ENCODE assay signal across 8 cellular contexts in genomic region chr4:77618383-77619241, GRCh38. TPM values are rescaled to one million over a fixed set of nuclear protein-coding genes. Genes with fewer than 3 reads are reported as not detected.
DNase-seq lines count a peak whose midpoint lies in the region; ATAC-seq and TF ChIP-seq lines count a peak whose summit lies in the region.

No MANE protein-coding gene starts in this region.

- no peak overlapping the region for H4K91ac ChIP-seq in H9 (ENCODE audit: insufficient read length, low read depth, low read length)

- H3K4me2 ChIP-seq in H9 (ENCODE audit: insufficient read depth, insufficient read length, low read length): no peak overlapping the region
- no peak overlapping the region for H3K4me2 ChIP-seq in parathyroid adenoma (ENCODE audit: low read length)

- peak; percentile 99 for ATAC-seq in upper lobe of right lung

- H3K36me3 ChIP-seq in SJCRH30 (no peaks in the 10 kb centered on the region), parathyroid adenoma (ENCODE audit: control insufficient read depth, insufficient read depth, low read length) (no peaks in the 10 kb centered on the region), upper lobe of right lung (no peaks in the 10 kb centered on the region)

- H2BK20ac ChIP-seq in H9 (ENCODE audit: low read depth, low read length, poor library complexity, severe bottlenecking): no peak overlapping the region

- POLR2A ChIA-PET in GM10248 (lab: Yijun Ruan, JAX): no interaction called here

- H3K9ac ChIP-seq in H9 (ENCODE audit: extremely low read depth, insufficient read length, low read length) (no peak overlapping the region), parathyroid adenoma (no peak overlapping the region)

- CTCF ChIA-PET in GM10248 (lab: Yijun Ruan, JAX): interaction anchor here (0.6 to 4.2 kb wide), 25 partner anchors 8 to 379 kb away, joined by 3 to 33 read pairs (median 4); partner anchors contain the start of gene CXCL13

- no peak overlapping the region for H3K56ac ChIP-seq in H9 (ENCODE audit: insufficient read length, low read depth, low read length)

- no peaks in the 10 kb centered on the region for H4K20me1 ChIP-seq in H9 (ENCODE audit: control insufficient read depth, insufficient read depth, insufficient read length)

- H3K79me1 ChIP-seq in H9 (ENCODE audit: insufficient read depth, low read depth, low read length, poor library complexity, severe bottlenecking): no peaks in the 10 kb centered on the region

- no peak overlapping the region for H3K4me3 Mint-ChIP-seq in H9

- H3K23me2 ChIP-seq in H9 (ENCODE audit: insufficient read length, low read depth, low read length, poor library complexity, severe bottlenecking): no peaks in the 10 kb centered on the region

- no peak overlapping the region; a peak in 1 of 7 replicates for H3K27ac Mint-ChIP-seq in H9

- H4K5ac ChIP-seq in H9 (ENCODE audit: insufficient read length, low read depth, low read length): no peak overlapping the region

- H2BK5ac ChIP-seq in H9 (ENCODE audit: insufficient read length, low read length): no peak overlapping the region

- TF ChIP-seq CTCF in GM10248 (IDR thresholded peaks at IDR 0.05; ENCODE audit: control extremely low read depth, extremely low read depth, low read depth, missing control alignments): peak; percentile 89
- TF ChIP-seq CTCF in H9 (conservative IDR thresholded peaks at IDR 0.05): peak; percentile 88
- peak; percentile 55 for TF ChIP-seq CTCF in parathyroid adenoma (IDR thresholded peaks at IDR 0.05)
- peak; percentile 80 for TF ChIP-seq CTCF in upper lobe of right lung (IDR thresholded peaks at IDR 0.05)

- H3K9me3 ChIP-seq in H9 (ENCODE audit: control insufficient read depth, low read depth, low read length) (no peaks in the 10 kb centered on the region), SJCRH30 (replicated peaks) (no peaks in the 10 kb centered on the region), parathyroid adenoma (ENCODE audit: control insufficient read depth, low read length) (no peaks in the 10 kb centered on the region), upper lobe of right lung (no peaks in the 10 kb centered on the region)

- H2BK120ac ChIP-seq in H9 (ENCODE audit: low read depth, low read length, poor library complexity, severe bottlenecking): no peak overlapping the region

- H3K4me3 ChIP-seq in SJCRH30: no peak overlapping the region
- no peak overlapping the region for H3K4me3 ChIP-seq in parathyroid adenoma (ENCODE audit: low read depth, low read length)
- H3K4me3 ChIP-seq in upper lobe of right lung: no peak overlapping the region

- H3K27me3 Mint-ChIP-seq in H9 (ENCODE audit: low read depth): peaks cover 1% of the 10 kb centered on the region

- H4K8ac ChIP-seq in H9 (replicated peaks; ENCODE audit: insufficient read length, low read depth, low read length): no peak overlapping the region

- H3K4me1 ChIP-seq in H9 (ENCODE audit: insufficient read depth, low read length) (no peaks in the 10 kb centered on the region), SJCRH30 (no peaks in the 10 kb centered on the region; the same call in 1 of the 2 replicates), parathyroid adenoma (no peaks in the 10 kb centered on the region), upper lobe of right lung (no peaks in the 10 kb centered on the region)

- H3K27me3 ChIP-seq in H9 (ENCODE audit: insufficient read depth, low read length): no peaks in the 10 kb centered on the region
- H3K27me3 ChIP-seq in SJCRH30: peaks cover 3% of the 10 kb centered on the region; the same call in 1 of the 2 replicates
- no peaks in the 10 kb centered on the region for H3K27me3 ChIP-seq in parathyroid adenoma (ENCODE audit: control insufficient read depth, insufficient read depth, low read length)
- no peaks in the 10 kb centered on the region for H3K27me3 ChIP-seq in upper lobe of right lung

- peaks cover 6 to 7% of the 10 kb centered on the region in 2 experiments for H3K4me1 Mint-ChIP-seq in H9

- H3K79me2 ChIP-seq in H9 (ENCODE audit: insufficient read depth, low read length) (no peaks in the 10 kb centered on the region), parathyroid adenoma (no peaks in the 10 kb centered on the region)

- H3K27ac ChIP-seq in H9 (ENCODE audit: insufficient read length, low read depth, low read length) (no peak overlapping the region), SJCRH30 (no peak overlapping the region), parathyroid adenoma (no peak overlapping the region), upper lobe of right lung (no peak overlapping the region)

- H3K18ac ChIP-seq in H9 (ENCODE audit: insufficient read length, low read depth, low read length): no peak overlapping the region

- no peaks in the 10 kb centered on the region for H3K9me3 Mint-ChIP-seq in H9

- H3K23ac ChIP-seq in H9 (ENCODE audit: insufficient read length, low read depth, low read length): no peak overlapping the region

- intact Hi-C loops in upper lobe of right lung (cut with DNase I): loop anchor here (10.0 kb wide), 1 partner anchor 234 kb away; no protein-coding TSS in a partner anchor

- WGBS in H9 (ENCODE audit: extremely low coverage, insufficient read length, low lambda C conversion rate): no CpG with 5 or more reads among the region's 12 CpGs

- H3T11ph ChIP-seq in H9 (ENCODE audit: low read length): no peak overlapping the region

- no peak overlapping the region for H2AK5ac ChIP-seq in H9 (ENCODE audit: insufficient read length, low read length)

- H2AFZ ChIP-seq in H9 (ENCODE audit: low read length): peak overlapping the region; percentile 70
- H2AFZ ChIP-seq in parathyroid adenoma: peak overlapping the region; percentile 51

- no peak overlapping the region for H2BK12ac ChIP-seq in H9 (ENCODE audit: insufficient read length, low read depth, low read length)

- no peak overlapping the region for H3K14ac ChIP-seq in H9 (ENCODE audit: insufficient read depth, low read length)

- H2BK15ac ChIP-seq in H9 (ENCODE audit: low read depth, low read length): no peak overlapping the region

- peak; percentile 70 for DNase-seq in GM10248 (ENCODE audit: extremely low spot score)
- peak; percentile 88 for DNase-seq in H9
- DNase-seq in M059J (ENCODE audit: low read depth): peak; percentile 58
- DNase-seq in SJCRH30: peak; percentile 75 to 91
- peak; percentile 78 for DNase-seq in activated effector memory CD4-positive, alpha-beta T cell treated with anti-CD3 and anti-CD28 coated beads, Interleukin-2, amount 50 U/mL, for 16 hours
- peak; percentile 79 for DNase-seq in globus pallidus (ENCODE audit: low spot score)
- DNase-seq in upper lobe of right lung: no peak

- H3K36me3 Mint-ChIP-seq in H9 (ENCODE audit: insufficient read depth in 1 of 3, low read depth in 3 of 3): no peaks in the 10 kb centered on the region

- H3K4ac ChIP-seq in H9 (ENCODE audit: low read depth, low read length): no peak overlapping the region

RNA-seq across cellular contexts. Expression of gene CXCL13, which starts 13.0 kb away (rescaled TPM):
- total RNA-seq in H9 (2021): not detected in 2 replicates
- total RNA-seq in M059J (2014; rRNA removed; shearing (Covaris generic)): not detected in 2 replicates
- not detected in 2 replicates for total RNA-seq in SJCRH30 (2014; rRNA removed; shearing (Covaris generic))
- not detected for total RNA-seq in upper lobe of right lung
